Comparison of ENCODE assay signal across 19 cellular contexts in genomic region chr14:20350860-20351259, GRCh38. TPM values are rescaled to one million over a fixed set of nuclear protein-coding genes. Genes with fewer than 3 reads are reported as not detected.
DNase-seq lines count a peak whose midpoint lies in the region; TF ChIP-seq lines count a peak whose summit lies in the region.
"Had no signal": no experiment of that assay in that cellular context is flagged by ENCODE, and none has a peak within 500 bp of the region (broad histone marks: within the 10 kb centered on the region; RNA-seq: fewer than 3 reads in every experiment).

No MANE protein-coding gene starts in this region.

- no peak overlapping the region for H3K27ac Mint-ChIP-seq in nephron progenitor cell
- H3K27ac Mint-ChIP-seq: stimulated activated naive B cell treated with anti-CD40 and anti-IgM and Interleukin-4, amounts not matched to agents 10 μg/mL and 1 μg/mL and 100 μg/mL, for 72 hours had no signal

- H3K23ac ChIP-seq in mesenchymal stem cell (ENCODE audit: low read length in 2 of 2) = no peak overlapping the region

- no peaks in the 10 kb centered on the region for H3K4me1 Mint-ChIP-seq in nephron progenitor cell
- H3K4me1 Mint-ChIP-seq: central memory CD8-positive, alpha-beta T cell had no signal

- no peak overlapping the region for H3K18ac ChIP-seq in mesenchymal stem cell (ENCODE audit: low read depth in 1 of 2, low read length in 2 of 2)

- H3K36me3 Mint-ChIP-seq in nephron progenitor cell (ENCODE audit: low read depth) = peaks cover 81% of the 10 kb centered on the region

- H3K79me2 ChIP-seq in Loucy (ENCODE audit: insufficient read depth, low read length) = peaks cover 8% of the 10 kb centered on the region; the same call in 1 of the 2 replicates

- H3K9me3 ChIP-seq in Loucy (ENCODE audit: insufficient read depth, low read depth, low read length) = no peaks in the 10 kb centered on the region
- no peaks in the 10 kb centered on the region for H3K9me3 ChIP-seq in mesenchymal stem cell (ENCODE audit: control insufficient read depth, low read length)
- H3K9me3 ChIP-seq: esophagus squamous epithelium, right atrium auricular region had no signal

- H3K27me3 ChIP-seq in Loucy (ENCODE audit: insufficient read depth, low read length, poor library complexity, severe bottlenecking) (no peaks in the 10 kb centered on the region), mesenchymal stem cell (ENCODE audit: control insufficient read depth in 1 of 2, insufficient read depth in 1 of 2, low read length in 2 of 2) (no peaks in the 10 kb centered on the region)
- H3K27me3 ChIP-seq: esophagus squamous epithelium, right atrium auricular region had no signal

- H3K9me3 Mint-ChIP-seq in nephron progenitor cell = no peaks in the 10 kb centered on the region
- H3K9me3 Mint-ChIP-seq: CD4-positive, alpha-beta memory T cell; central memory CD8-positive, alpha-beta T cell; stimulated activated naive B cell treated with anti-CD40 and anti-IgM and Interleukin-4, amounts not matched to agents 10 μg/mL and 1 μg/mL and 100 μg/mL, for 72 hours had no signal

- no peak overlapping the region for H2BK15ac ChIP-seq in mesenchymal stem cell (ENCODE audit: low read depth, poor library complexity, severe bottlenecking)

- CTCF ChIA-PET in RWPE1 (lab: Yijun Ruan, JAX) = interaction anchor here (0.6 to 1.3 kb wide), 2 partner anchors 66 to 248 kb away, joined by 3 read pairs; no protein-coding TSS in a partner anchor

- H3K27ac ChIP-seq in mesenchymal stem cell (ENCODE audit: low read length, poor library complexity, severe bottlenecking) (no peak overlapping the region), RWPE1 (no peak overlapping the region)
- H3K27ac ChIP-seq: esophagus squamous epithelium, right atrium auricular region had no signal

- H3K9me2 ChIP-seq in Loucy (replicated peaks; ENCODE audit: low read depth, low read length) = no peaks in the 10 kb centered on the region

- POLR2A ChIA-PET in RWPE1 (lab: Yijun Ruan, JAX; ENCODE audit: low non-redundant PET) = no interaction called here

- no peak overlapping the region for H3K4ac ChIP-seq in mesenchymal stem cell (ENCODE audit: low read depth in 1 of 2, low read length in 2 of 2)

- H4K91ac ChIP-seq in mesenchymal stem cell (ENCODE audit: low read length) = no peak overlapping the region

- H2AFZ ChIP-seq in Loucy (ENCODE audit: low read length) = no peak overlapping the region
- H2AFZ ChIP-seq in mesenchymal stem cell (ENCODE audit: low read depth, low read length) = no peak overlapping the region

- H2BK120ac ChIP-seq in mesenchymal stem cell (ENCODE audit: low read depth, low read length) = no peak overlapping the region

- H3K4me1 ChIP-seq in Loucy (ENCODE audit: insufficient read depth, low read length, poor library complexity, severe bottlenecking) = no peaks in the 10 kb centered on the region
- H3K4me1 ChIP-seq in mesenchymal stem cell (ENCODE audit: control insufficient read depth, insufficient read depth, low read depth, low read length) = no peaks in the 10 kb centered on the region
- H3K4me1 ChIP-seq: esophagus squamous epithelium, right atrium auricular region had no signal

- H3K4me3 Mint-ChIP-seq in nephron progenitor cell = no peak overlapping the region
- H3K4me3 Mint-ChIP-seq: CD4-positive, alpha-beta memory T cell; central memory CD8-positive, alpha-beta T cell; stimulated activated naive B cell treated with anti-CD40 and anti-IgM and Interleukin-4, amounts not matched to agents 10 μg/mL and 1 μg/mL and 100 μg/mL, for 72 hours had no signal

- no peaks in the 10 kb centered on the region for H4K20me1 ChIP-seq in Loucy (ENCODE audit: insufficient read depth, low read length, poor library complexity, severe bottlenecking)

- H4K8ac ChIP-seq in mesenchymal stem cell (ENCODE audit: low read length) = no peak overlapping the region

- H3K9ac ChIP-seq in Loucy (ENCODE audit: low read depth, low read length, poor library complexity, severe bottlenecking) (no peak overlapping the region), mesenchymal stem cell (ENCODE audit: low read length) (no peak overlapping the region)

- H3K14ac ChIP-seq in mesenchymal stem cell (ENCODE audit: low read length in 2 of 2) = no peak overlapping the region

- no peak overlapping the region for H2AK5ac ChIP-seq in mesenchymal stem cell (ENCODE audit: low read length, severe bottlenecking)

- no peaks in the 10 kb centered on the region for H3K27me3 Mint-ChIP-seq in nephron progenitor cell (ENCODE audit: low read depth, poor library complexity)
- H3K27me3 Mint-ChIP-seq: CD4-positive, alpha-beta memory T cell; central memory CD8-positive, alpha-beta T cell; stimulated activated naive B cell treated with anti-CD40 and anti-IgM and Interleukin-4, amounts not matched to agents 10 μg/mL and 1 μg/mL and 100 μg/mL, for 72 hours had no signal

- DNase-seq in AG20443 (ENCODE audit: low spot score) = peak; percentile 29
- peak; percentile 62 for DNase-seq in choroid plexus epithelial cell (ENCODE audit: low read depth)
- DNase-seq in mesenchymal stem cell = peak; percentile 54
- no peak for DNase-seq in nucleus accumbens (lab: John Stamatoyannopoulos, UW)
- DNase-seq in RWPE1 (ENCODE audit: low spot score) = no peak
- no peak for DNase-seq in nephron progenitor cell
- DNase-seq in midbrain (lab: John Stamatoyannopoulos, UW) = no peak
- DNase-seq: activated naive CD4-positive, alpha-beta T cell treated with Interleukin-2 at 50 U/mL for 16 hours; CD4-positive, alpha-beta memory T cell; esophagus squamous epithelium; NCI-H1694; NCI-H748 treated with DMSO at 0.1 percent for 48 hours; Right ventricle myocardium superior; stimulated activated CD4-positive, alpha-beta T cell treated with anti-CD3 and anti-CD28 coated beads, Interleukin-4, amount 100 ng/mL, for 4 hours; stimulated activated naive B cell treated with anti-CD40 and anti-IgM and Interleukin-4, amounts not matched to agents 10 μg/mL and 1 μg/mL and 100 μg/mL, for 72 hours had no signal

- no peak overlapping the region for H2BK5ac ChIP-seq in mesenchymal stem cell (ENCODE audit: low read depth, low read length, poor library complexity, severe bottlenecking)

- peak; percentile 32 for TF ChIP-seq CTCF in Loucy (conservative IDR thresholded peaks at IDR 0.05; ENCODE audit: low read length)
- TF ChIP-seq CTCF in choroid plexus epithelial cell (conservative IDR thresholded peaks at IDR 0.05; ENCODE audit: low read depth, low read length) = peak; percentile 63
- no peak for TF ChIP-seq CTCF in RWPE1 (conservative IDR thresholded peaks at IDR 0.05; ENCODE audit: low read depth)
- TF ChIP-seq CTCF in nephron progenitor cell (IDR thresholded peaks at IDR 0.05) = no peak

- H3K4me2 ChIP-seq in Loucy (ENCODE audit: low read depth, low read length, poor library complexity, severe bottlenecking) (no peak overlapping the region), mesenchymal stem cell (ENCODE audit: low read length, poor library complexity, severe bottlenecking) (no peak overlapping the region)

- H3K36me3 ChIP-seq in Loucy (ENCODE audit: insufficient read depth, low read length) (peaks cover 64% of the 10 kb centered on the region), mesenchymal stem cell (ENCODE audit: control insufficient read depth in 1 of 2, insufficient read depth in 2 of 2, low read depth in 1 of 2, low read length in 2 of 2) (peaks cover 26 to 80% of the 10 kb centered on the region in 2 experiments)

- H3K4me3 ChIP-seq in Loucy (ENCODE audit: low read length, poor library complexity, severe bottlenecking) (no peak overlapping the region), choroid plexus epithelial cell (ENCODE audit: low read depth, low read length) (no peak overlapping the region), mesenchymal stem cell (ENCODE audit: insufficient read depth in 1 of 2, low read depth in 1 of 2, low read length in 2 of 2) (no peak overlapping the region)
- H3K4me3 ChIP-seq: esophagus squamous epithelium, K562, right atrium auricular region had no signal

- H3F3A ChIP-seq in Loucy (ENCODE audit: low read depth) = no peaks in the 10 kb centered on the region

- peaks cover 15% of the 10 kb centered on the region for H3K79me1 ChIP-seq in mesenchymal stem cell (replicated peaks; ENCODE audit: low read length, poor library complexity, severe bottlenecking)

- H2BK12ac ChIP-seq in mesenchymal stem cell (ENCODE audit: low read length in 2 of 2) = no peak overlapping the region

RNA-seq across cellular contexts. Expression of gene PARP2, which starts 7.4 kb away (rescaled TPM):
- polyA plus RNA-seq in mesenchymal stem cell (2013, experiment 1 of 2) = 12.1 TPM
- 12.4 TPM for polyA plus RNA-seq in mesenchymal stem cell (2013, experiment 2 of 2)

RNA-seq across cellular contexts. Expression of gene CCNB1IP1, which starts 17.8 kb away (rescaled TPM):
- polyA plus RNA-seq in mesenchymal stem cell (2013, experiment 1 of 2) = 46.1 TPM
- polyA plus RNA-seq in mesenchymal stem cell (2013, experiment 2 of 2) = 49.5 TPM

RNA-seq across cellular contexts. Expression of gene TTC5, which starts 45.1 kb away (rescaled TPM):
- 8.6 TPM for polyA plus RNA-seq in mesenchymal stem cell (2013, experiment 1 of 2)
- polyA plus RNA-seq in mesenchymal stem cell (2013, experiment 2 of 2) = 8.6 TPM

Comparison
In these comparisons a context has a peak if more than half of its experiments do, and no peak if none do; other contexts are left out.
1. DNase-seq: peak in AG20443 (single experiment), choroid plexus epithelial cell (single experiment) and mesenchymal stem cell (single experiment); none in nucleus accumbens (0 of 56), RWPE1 (single experiment), nephron progenitor cell (single experiment) and midbrain (single experiment).
2. CTCF ChIP-seq: peak in Loucy (single experiment) and choroid plexus epithelial cell (single experiment); none in RWPE1 (single experiment) and nephron progenitor cell (single experiment).